ENCODE assay signal across 7 cellular contexts in genomic region chrX:46574337-46574940, GRCh38. TPM values are rescaled to one million over a fixed set of nuclear protein-coding genes. Genes with fewer than 3 reads are reported as not detected.
DNase-seq lines count a peak whose midpoint lies in the region; ATAC-seq, FAIRE-seq and TF ChIP-seq lines count a peak whose summit lies in the region.

No MANE protein-coding gene starts in this region.

- no peak; a peak in 1 of 4 replicates for TF ChIP-seq RAD21 in H1 (IDR thresholded peaks at IDR 0.05 in 1 of 2, conservative IDR thresholded peaks at IDR 0.05 in 1 of 2; ENCODE audit: low read depth in 2 of 2, low read length in 2 of 2)

- no peaks in the 10 kb centered on the region for H3K9me3 ChIP-seq in H1 (ENCODE audit: insufficient read depth in 2 of 2, low read depth in 1 of 2, low read length in 1 of 2)
- H3K9me3 ChIP-seq in naive thymus-derived CD4-positive, alpha-beta T cell (ENCODE audit: control insufficient read depth in 2 of 3, low read length in 3 of 3): no peaks in the 10 kb centered on the region

- WGBS in H1 (ENCODE audit: extremely low coverage in 1 of 2, insufficient coverage in 1 of 2, insufficient read length in 1 of 2, insufficient replicate concordance in 2 of 2, low coverage in 1 of 2, low lambda C conversion rate in 2 of 2, missing lambda C conversion rate in 1 of 2), 2 experiments: 4% methylated on average over 21 of the region's 79 CpGs; no CpG with 5 or more reads in 1 of the 2 experiments

- FAIRE-seq in H1 (lab: Jason Lieb, UNC): no peak

- H4K5ac ChIP-seq in H1 (ENCODE audit: insufficient read length, low read depth, low read length): no peak overlapping the region

- intact Hi-C loops in naive thymus-derived CD4-positive, alpha-beta T cell (cut with micrococcal nuclease): loop anchor here (2.0 to 5.0 kb wide), 5 partner anchors 14 to 1702 kb away; partner anchors contain the start of gene KDM6A (in 1 of the 2)

- H2BK20ac ChIP-seq in H1 (ENCODE audit: low read length): no peak overlapping the region

- peaks cover 6% of the 10 kb centered on the region for H3K23me2 ChIP-seq in H1 (ENCODE audit: low read depth, low read length)

- H4K20me1 ChIP-seq in H1 (replicated peaks in 1 of 2; ENCODE audit: control insufficient read depth in 1 of 2, insufficient read depth in 2 of 2, low read length in 2 of 2): peaks cover 0 to 8% of the 10 kb centered on the region in 2 experiments

- H3K27me3 Mint-ChIP-seq in naive thymus-derived CD4-positive, alpha-beta T cell: no peaks in the 10 kb centered on the region

- H3K4ac ChIP-seq in H1 (replicated peaks; ENCODE audit: insufficient read length, low read depth, low read length): no peak overlapping the region

- no peak overlapping the region for H2AFZ ChIP-seq in H1 (ENCODE audit: low read length)

- DNase-seq in activated CD4-positive, CD25-positive, alpha-beta regulatory T cell (lab: John Stamatoyannopoulos, UW): peak; percentile 3 to 29 (median 17)
- DNase-seq in H1 (ENCODE audit: low read depth in 1 of 2, low spot score in 2 of 2): peak in 1 of 2 experiments; percentile 58
- DNase-seq in naive thymus-derived CD4-positive, alpha-beta T cell: peak in 6 of 9 donors; percentile 29 to 48 (median 36)
- no peak for DNase-seq in NCI-H446 treated with DMSO at 0.1 percent for 48 hours (lab: John Stamatoyannopoulos, UW)

- no peaks in the 10 kb centered on the region; a peak in 1 of 8 replicates for H3K36me3 ChIP-seq in H1 (ENCODE audit: control insufficient read depth in 2 of 4, insufficient read depth in 4 of 4, low read length in 3 of 4)
- no peaks in the 10 kb centered on the region for H3K36me3 ChIP-seq in naive thymus-derived CD4-positive, alpha-beta T cell (ENCODE audit: control insufficient read depth in 2 of 3, insufficient read depth in 3 of 3, low read length in 3 of 3)

- H4K8ac ChIP-seq in H1 (ENCODE audit: extremely low read depth, insufficient read depth, low read length): 0 out of 2 replicates have a peak overlapping the region, but pooled peaks have one; percentile 25

- H2BK5ac ChIP-seq in H1 (ENCODE audit: low read depth, low read length): no peak overlapping the region

- H3K36me3 Mint-ChIP-seq in naive thymus-derived CD4-positive, alpha-beta T cell: peaks cover 0 to 20% (median 0%) of the 10 kb centered on the region in 5 donors

- 0 out of 2 replicates have a peak overlapping the region, but pooled peaks have one; percentile 65 for H2AK5ac ChIP-seq in H1 (ENCODE audit: low read depth, low read length)

- H3K4me2 ChIP-seq in H1 (ENCODE audit: insufficient read depth in 1 of 2, low read depth in 2 of 2, low read length in 2 of 2): peak overlapping the region; percentile 73 to 97

- CTCF ChIA-PET in H1 (lab: Charles Lee; ENCODE audit: partially characterized antibody): interaction anchor here (0.6 kb wide), 1 partner anchor 94 kb away, joined by 3 read pairs; no protein-coding TSS in a partner anchor
- CTCF ChIA-PET in naive thymus-derived CD4-positive, alpha-beta T cell (lab: Charles Lee): interaction anchor here (1.0 kb wide), 1 partner anchor 68 kb away, joined by 3 read pairs; no protein-coding TSS in a partner anchor

- peak; percentile 9 for ATAC-seq in HG03439 (IDR thresholded peaks at IDR 0.05; ENCODE audit: unreplicated experiment)
- ATAC-seq in naive thymus-derived CD4-positive, alpha-beta T cell: peak; percentile 36
- no peak for ATAC-seq in HG02763 (IDR thresholded peaks at IDR 0.05; ENCODE audit: unreplicated experiment)

- H4K91ac ChIP-seq in H1 (replicated peaks; ENCODE audit: insufficient read length, low read length): peak overlapping the region; percentile 73

- H3K4me1 ChIP-seq in H1 (replicated peaks in 1 of 4; ENCODE audit: control insufficient read depth in 3 of 4, insufficient read depth in 4 of 4, low read length in 3 of 4): peaks cover 0 to 12% (median 3%) of the 10 kb centered on the region in 4 experiments; a peak in 3 of 7 replicates
- peaks cover 3 to 17% of the 10 kb centered on the region in 2 donors for H3K4me1 ChIP-seq in naive thymus-derived CD4-positive, alpha-beta T cell (ENCODE audit: control insufficient read depth in 2 of 2, insufficient read depth in 2 of 2, low read length in 2 of 2)

- no peak for TF ChIP-seq EP300 in H1 (IDR thresholded peaks at IDR 0.05; ENCODE audit: borderline replicate concordance in 1 of 2, low read depth in 2 of 2, low read length in 2 of 2)

- peak overlapping the region; percentile 51 to 84 (median 74) for H3K4me3 Mint-ChIP-seq in naive thymus-derived CD4-positive, alpha-beta T cell

- H3K79me1 ChIP-seq in H1 (ENCODE audit: low read depth, low read length): no peaks in the 10 kb centered on the region

- no peaks in the 10 kb centered on the region for H3K9me3 Mint-ChIP-seq in naive thymus-derived CD4-positive, alpha-beta T cell

- peak overlapping the region; percentile 1 for H3K56ac ChIP-seq in H1 (replicated peaks; ENCODE audit: insufficient read length, low read depth, low read length)

- peak overlapping the region; percentile 64 to 81 (median 70) for H3K4me3 ChIP-seq in H1 (ENCODE audit: extremely low read depth in 1 of 4, insufficient read depth in 2 of 4, low read depth in 3 of 4, low read length in 4 of 4)
- peak overlapping the region; percentile 61 for H3K4me3 ChIP-seq in naive thymus-derived CD4-positive, alpha-beta T cell (ENCODE audit: low read length)

- H3K27ac ChIP-seq in H1 (ENCODE audit: low read depth, low read length): no peak overlapping the region
- H3K27ac ChIP-seq in naive thymus-derived CD4-positive, alpha-beta T cell (ENCODE audit: low read depth, low read length): no peak overlapping the region

- H2BK120ac ChIP-seq in H1 (replicated peaks; ENCODE audit: low read depth, low read length): no peak overlapping the region

- H3K27ac Mint-ChIP-seq in naive thymus-derived CD4-positive, alpha-beta T cell: peak overlapping the region in 2 of 9 donors; percentile 39 to 72

- peaks cover 20 to 48% (median 38%) of the 10 kb centered on the region in 7 donors for H3K4me1 Mint-ChIP-seq in naive thymus-derived CD4-positive, alpha-beta T cell

- TF ChIP-seq POLR2A in GM19099 (IDR thresholded peaks at IDR 0.05; ENCODE audit: extremely low read depth, insufficient read length, low read depth) (peak; percentile 8), H1 (IDR thresholded peaks at IDR 0.05; ENCODE audit: control extremely low read depth in 1 of 2, low read depth in 2 of 2, low read length in 2 of 2) (no peak)

- no peak overlapping the region for H2BK12ac ChIP-seq in H1 (ENCODE audit: low read depth, low read length)

- no peak overlapping the region for H3K23ac ChIP-seq in H1 (ENCODE audit: insufficient read length)

- no peaks in the 10 kb centered on the region; a peak in 1 of 7 replicates for H3K27me3 ChIP-seq in H1 (replicated peaks in 1 of 4; ENCODE audit: control insufficient read depth in 3 of 4, extremely low read depth in 1 of 4, insufficient read depth in 3 of 4, low read length in 3 of 4)
- no peaks in the 10 kb centered on the region for H3K27me3 ChIP-seq in naive thymus-derived CD4-positive, alpha-beta T cell (ENCODE audit: control insufficient read depth in 2 of 2, insufficient read depth in 2 of 2, low read length in 2 of 2)

- no peak overlapping the region for H3K14ac ChIP-seq in H1 (ENCODE audit: insufficient read length)

- peak in 1 of 3 experiments; percentile 7; a peak in 1 of 4 replicates for TF ChIP-seq CTCF in H1 (IDR thresholded peaks at IDR 0.05; ENCODE audit: control extremely low read depth in 1 of 3, insufficient read depth in 1 of 3, low read depth in 1 of 3, low read length in 3 of 3)

- peak overlapping the region in 3 of 4 experiments; percentile 20 to 57 (median 47); a peak in 5 of 7 replicates for H3K9ac ChIP-seq in H1 (replicated peaks in 1 of 4; ENCODE audit: extremely low read depth in 1 of 4, low read depth in 3 of 4, low read length in 3 of 4)

- no peak overlapping the region for H2BK15ac ChIP-seq in H1 (ENCODE audit: low read length)

- peak overlapping the region; percentile 32 for H3K18ac ChIP-seq in H1 (ENCODE audit: extremely low read depth, low read length)

- POLR2A ChIA-PET in H1 (lab: Charles Lee; ENCODE audit: partially characterized antibody): no interaction called here
- POLR2A ChIA-PET in naive thymus-derived CD4-positive, alpha-beta T cell (lab: Charles Lee): interaction anchor here (1.5 to 1.7 kb wide), 2 partner anchors 13 to 37 kb away, joined by 4 to 6 read pairs; no protein-coding TSS in a partner anchor

- peaks cover 0 to 40% of the 10 kb centered on the region in 2 experiments; a peak in 2 of 4 replicates for H3K79me2 ChIP-seq in H1 (ENCODE audit: control insufficient read depth in 1 of 2, insufficient read depth in 2 of 2, low read length in 2 of 2)

TF ChIP-seq in H1, 55 proteins besides CTCF, POLR2A, EP300 and RAD21 (continues in another document):
- peak; percentile 23; the same call in 1 of the 2 replicates for TF ChIP-seq PHF8 (conservative IDR thresholded peaks at IDR 0.05; ENCODE audit: low read depth, low read length)
- peak; percentile 21 for TF ChIP-seq ASH2L (IDR thresholded peaks at IDR 0.05; ENCODE audit: low read length)
- TF ChIP-seq CREB1 (IDR thresholded peaks at IDR 0.05): 0 out of 2 replicates have a peak, but pooled peaks have one; percentile 10
- no peak for TF ChIP-seq RXRA (IDR thresholded peaks at IDR 0.05; ENCODE audit: insufficient read depth, low read depth, low read length)

RNA-seq across cellular contexts. Expression of gene CHST7, which starts 0.9 kb away (rescaled TPM):
- 14.1 and 15.3 TPM in 2 replicates for total RNA-seq in H1 (2021; fragmentation: NEBNext Ultra II Directional; extraction: Animal tissue kit (Norgen Biotek cat#: 25700))
- 7.9 and 9.4 TPM in 2 replicates for polyA plus RNA-seq in H1 (2011; rRNA removed)
- 9.1 TPM for polyA plus RNA-seq in H1 (2011; cell fraction: cytosol; rRNA removed)
- polyA plus RNA-seq in H1 (2011; cell fraction: nucleus; rRNA removed): 7.4 TPM
- 6.3 to 9.9 TPM (median 9.5 TPM) in 4 replicates for polyA plus RNA-seq in H1 (2012, experiment 1 of 2)
- 9.9 TPM for polyA plus RNA-seq in H1 (2012, experiment 2 of 2)
- 15.3 TPM for polyA plus RNA-seq in H1 (2013, experiment 1 of 2)
- 16.6 TPM for polyA plus RNA-seq in H1 (2013, experiment 2 of 2)
- 1.9 and 2.3 TPM in 2 replicates for polyA minus RNA-seq in H1 (2011; rRNA and poly(A)+ RNA removed)
- 10.1 TPM for polyA minus RNA-seq in H1 (2011; cell fraction: cytosol; rRNA and poly(A)+ RNA removed)
- polyA minus RNA-seq in H1 (2011; cell fraction: nucleus; rRNA and poly(A)+ RNA removed): 11.3 TPM
- 1 to 10 TPM; 2.1 to 7.2 (median 2.3) TPM for total RNA-seq in naive thymus-derived CD4-positive, alpha-beta T cell
- polyA plus RNA-seq in naive thymus-derived CD4-positive, alpha-beta T cell: 1 to 10 TPM; 3.0 to 3.1 TPM

RNA-seq across cellular contexts. Expression of gene ZNF674, which starts 29.2 kb away (rescaled TPM):
- 6.1 and 7.4 TPM in 2 replicates for total RNA-seq in H1 (2021; fragmentation: NEBNext Ultra II Directional; extraction: Animal tissue kit (Norgen Biotek cat#: 25700))
- 2.0 and 2.4 TPM in 2 replicates for polyA plus RNA-seq in H1 (2011; rRNA removed)
- 2.6 TPM for polyA plus RNA-seq in H1 (2011; cell fraction: cytosol; rRNA removed)
- polyA plus RNA-seq in H1 (2011; cell fraction: nucleus; rRNA removed): 6.5 TPM
- 2.7 to 5.5 TPM (median 3.8 TPM) in 4 replicates for polyA plus RNA-seq in H1 (2012, experiment 1 of 2)
- polyA plus RNA-seq in H1 (2012, experiment 2 of 2): 0.35 TPM
- polyA plus RNA-seq in H1 (2013, experiment 1 of 2): 2.4 TPM
- 2.6 TPM for polyA plus RNA-seq in H1 (2013, experiment 2 of 2)
- polyA minus RNA-seq in H1 (2011; rRNA and poly(A)+ RNA removed): 20.6 and 24.3 TPM in 2 replicates
- polyA minus RNA-seq in H1 (2011; cell fraction: cytosol; rRNA and poly(A)+ RNA removed): 4.2 TPM
- 34.8 TPM for polyA minus RNA-seq in H1 (2011; cell fraction: nucleus; rRNA and poly(A)+ RNA removed)
- total RNA-seq in naive thymus-derived CD4-positive, alpha-beta T cell: 1 to 10 TPM; 2.1 to 6.9 (median 5.8) TPM
- under 1 TPM; 0.77 to 0.86 TPM for polyA plus RNA-seq in naive thymus-derived CD4-positive, alpha-beta T cell
